8 cellular contexts compared by ENCODE assay signal in the genomic region with DNA sequence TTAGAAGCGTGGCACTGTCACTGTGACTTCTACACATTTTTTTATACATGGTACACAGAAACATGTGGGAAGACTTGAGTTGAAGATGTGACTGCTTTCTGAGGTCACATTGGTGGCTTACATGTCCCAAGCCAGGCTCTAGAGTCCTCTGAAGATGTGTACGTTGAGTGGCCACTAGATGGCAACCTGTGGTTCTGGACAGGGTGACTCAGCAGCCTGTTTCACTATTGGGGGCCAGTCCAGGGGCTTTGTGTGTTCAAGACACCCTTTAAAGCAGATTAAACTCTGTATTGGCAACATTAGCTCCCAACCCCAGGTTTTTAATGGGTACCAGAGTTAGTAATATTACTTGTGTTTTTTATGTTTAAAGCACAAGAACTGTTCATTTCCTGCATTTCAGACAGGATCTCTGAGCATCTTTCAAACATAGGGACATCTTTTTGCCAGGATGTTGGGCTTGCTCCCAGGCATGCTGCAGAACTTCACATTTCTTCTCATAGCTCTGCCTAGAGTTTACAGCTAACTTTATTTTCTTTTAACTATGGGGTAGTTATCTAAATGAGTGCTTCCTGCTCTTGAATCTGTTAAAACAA. TPM values are rescaled to one million over a fixed set of nuclear protein-coding genes. Genes with fewer than 3 reads are reported as not detected.
DNase-seq lines count a peak whose midpoint lies in the region; ATAC-seq and TF ChIP-seq lines count a peak whose summit lies in the region.

No MANE protein-coding gene starts in this region.

- peak; percentile 96 for ATAC-seq in GM18870 (IDR thresholded peaks at IDR 0.05; ENCODE audit: unreplicated experiment)
- ATAC-seq in HG03097 (IDR thresholded peaks at IDR 0.05; ENCODE audit: low FRiP score, unreplicated experiment): peak; percentile 96
- ATAC-seq in lower lobe of right lung: peak; percentile 89 to 92

- H3K27ac ChIP-seq in coronary artery (peak overlapping the region in 1 of 2 donors; percentile 43), lower lobe of right lung (no peak overlapping the region)

- TF ChIP-seq CTCF in BE2C (IDR thresholded peaks at IDR 0.05; ENCODE audit: low read depth, low read length) (peak; percentile 94), coronary artery (IDR thresholded peaks at IDR 0.05) (peak; percentile 65), lower lobe of right lung (IDR thresholded peaks at IDR 0.05) (peak; percentile 79)

- H3K36me3 ChIP-seq in BE2C: peaks cover 62% of the 10 kb centered on the region
- peaks cover 45% of the 10 kb centered on the region for H3K36me3 ChIP-seq in lower lobe of right lung

- H3K4me3 ChIP-seq in BE2C (ENCODE audit: low read depth, low read length) (no peak overlapping the region), coronary artery (no peak overlapping the region), lower lobe of right lung (no peak overlapping the region)

- no peaks in the 10 kb centered on the region for H3K9me3 ChIP-seq in BE2C
- H3K9me3 ChIP-seq in lower lobe of right lung: no peaks in the 10 kb centered on the region

- peak; percentile 78 for DNase-seq in BE2C
- DNase-seq in NCI-H2227 (lab: John Stamatoyannopoulos, UW; ENCODE audit: unreplicated experiment): peak; percentile 60
- peak; percentile 22 for DNase-seq in activated CD4-positive, alpha-beta T cell treated with anti-CD3 and anti-CD28 coated beads for 1 hour
- DNase-seq in coronary artery (ENCODE audit: low spot score): no peak
- no peak for DNase-seq in lower lobe of right lung
- peak; percentile 11 to 27 for DNase-seq in stimulated activated CD8-positive, alpha-beta memory T cell treated with anti-CD3 and anti-CD28 coated beads, Interleukin-15, amount 100 ng/mL, for 48 hours (ENCODE audit: low read depth in 2 of 2)

- H3K27me3 ChIP-seq in BE2C (no peaks in the 10 kb centered on the region), lower lobe of right lung (ENCODE audit: low read depth) (no peaks in the 10 kb centered on the region)

- H3K4me1 ChIP-seq in BE2C (peaks cover 17% of the 10 kb centered on the region), lower lobe of right lung (no peaks in the 10 kb centered on the region)

- intact Hi-C loops in lower lobe of right lung (cut with DNase I): no loop called here

RNA-seq across cellular contexts. Expression of a gene that starts 53.0 kb away (rescaled TPM):
- polyA plus RNA-seq in BE2C (2012; ENCODE audit: insufficient read depth, insufficient read length, low read depth): 25.6 TPM
- 49.5 TPM for total RNA-seq in lower lobe of right lung

Comparison
In these comparisons a context has a peak if more than half of its experiments do, and no peak if none do; other contexts are left out.
1. DNase-seq: peak in BE2C (single experiment), NCI-H2227 (single experiment), activated CD4-positive, alpha-beta T cell treated with anti-CD3 and anti-CD28 coated beads for 1 hour (single experiment) and stimulated activated CD8-positive, alpha-beta memory T cell treated with anti-CD3 and anti-CD28 coated beads, Interleukin-15, amount 100 ng/mL, for 48 hours (2 of 2); none in coronary artery (single experiment) and lower lobe of right lung (single experiment).
2. Peak in every context shown above with its lines, with median percentiles within 50 percentile points of each other: CTCF ChIP-seq and ATAC-seq.